Comparison of ENCODE assay signal across 1 cellular context in the genomic region with DNA sequence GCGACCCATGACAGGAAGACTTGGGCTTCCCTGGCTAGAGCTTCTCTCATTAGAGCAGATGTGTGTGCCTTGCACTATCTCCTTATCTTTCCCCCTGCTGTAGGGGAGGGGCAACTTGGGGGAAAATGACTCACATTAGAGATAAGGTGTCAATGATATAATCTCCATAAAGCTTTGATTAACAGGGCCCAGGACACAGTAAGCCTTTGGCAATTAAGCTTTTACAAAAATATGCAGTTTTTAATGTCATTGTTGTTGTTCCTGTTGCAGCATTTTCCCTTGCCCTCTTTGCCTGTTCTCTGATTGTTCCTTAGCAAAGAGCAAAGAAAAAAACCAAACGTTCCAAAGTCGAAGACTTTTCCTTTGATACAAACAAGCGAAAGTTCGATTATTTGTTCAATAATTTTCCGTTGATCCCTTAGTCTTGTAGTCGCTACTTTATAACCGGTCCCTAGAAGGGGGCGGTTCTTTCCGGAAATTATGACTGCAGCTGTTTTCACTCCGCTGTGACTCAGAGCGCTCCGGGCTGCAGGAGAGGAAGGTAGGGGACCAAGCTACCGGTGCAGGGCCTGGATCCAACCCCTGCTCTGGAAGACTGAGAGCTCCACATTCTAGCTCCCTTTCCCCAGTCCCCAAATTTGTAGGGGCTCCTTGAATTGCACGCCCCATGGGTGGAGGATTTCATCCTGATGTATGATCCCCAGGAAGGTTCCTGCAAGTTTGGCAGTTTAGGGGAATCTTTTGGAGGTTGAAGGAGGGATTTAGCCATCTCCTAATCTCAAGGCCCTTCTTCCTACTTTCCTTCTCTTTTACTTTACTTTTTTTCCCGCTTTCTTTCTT.
TF ChIP-seq lines count a peak whose summit lies in the region.

A gene with protein sequence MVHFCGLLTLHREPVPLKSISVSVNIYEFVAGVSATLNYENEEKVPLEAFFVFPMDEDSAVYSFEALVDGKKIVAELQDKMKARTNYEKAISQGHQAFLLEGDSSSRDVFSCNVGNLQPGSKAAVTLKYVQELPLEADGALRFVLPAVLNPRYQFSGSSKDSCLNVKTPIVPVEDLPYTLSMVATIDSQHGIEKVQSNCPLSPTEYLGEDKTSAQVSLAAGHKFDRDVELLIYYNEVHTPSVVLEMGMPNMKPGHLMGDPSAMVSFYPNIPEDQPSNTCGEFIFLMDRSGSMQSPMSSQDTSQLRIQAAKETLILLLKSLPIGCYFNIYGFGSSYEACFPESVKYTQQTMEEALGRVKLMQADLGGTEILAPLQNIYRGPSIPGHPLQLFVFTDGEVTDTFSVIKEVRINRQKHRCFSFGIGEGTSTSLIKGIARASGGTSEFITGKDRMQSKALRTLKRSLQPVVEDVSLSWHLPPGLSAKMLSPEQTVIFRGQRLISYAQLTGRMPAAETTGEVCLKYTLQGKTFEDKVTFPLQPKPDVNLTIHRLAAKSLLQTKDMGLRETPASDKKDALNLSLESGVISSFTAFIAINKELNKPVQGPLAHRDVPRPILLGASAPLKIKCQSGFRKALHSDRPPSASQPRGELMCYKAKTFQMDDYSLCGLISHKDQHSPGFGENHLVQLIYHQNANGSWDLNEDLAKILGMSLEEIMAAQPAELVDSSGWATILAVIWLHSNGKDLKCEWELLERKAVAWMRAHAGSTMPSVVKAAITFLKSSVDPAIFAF (plus strand): TSS at position 509 of the 840 bp plus-strand sequence. CDS start 2,062 bp downstream, outside the sequence.

TF ChIP-seq in H1, 55 proteins besides CTCF, POLR2A, EP300 and RAD21 (continued from another document):
- TF ChIP-seq HDAC6 (IDR thresholded peaks at IDR 0.05; ENCODE audit: low read depth, low read length), result no peak
- no peak for TF ChIP-seq TEAD4 (IDR thresholded peaks at IDR 0.05; ENCODE audit: low read depth, low read length)
- TF ChIP-seq YY1 (IDR thresholded peaks at IDR 0.05; ENCODE audit: low read depth, low read length), result peak; percentile 38; the same call in 1 of the 2 replicates
- no peak for TF ChIP-seq SIX5 (IDR thresholded peaks at IDR 0.05; ENCODE audit: low read depth, low read length)
- TF ChIP-seq BCL11A (IDR thresholded peaks at IDR 0.05; ENCODE audit: low read depth in 2 of 2, low read length in 2 of 2), result no peak
- TF ChIP-seq CEBPB (IDR thresholded peaks at IDR 0.05; ENCODE audit: low read depth, low read length), result no peak
- no peak for TF ChIP-seq JUN (IDR thresholded peaks at IDR 0.05; ENCODE audit: low read depth, low read length)
- TF ChIP-seq POU5F1 (IDR thresholded peaks at IDR 0.05; ENCODE audit: low read depth, low read length), result no peak
- peak; percentile 23 for TF ChIP-seq EGR1 (IDR thresholded peaks at IDR 0.05; ENCODE audit: borderline replicate concordance, low read depth, low read length)
- TF ChIP-seq ASH2L (IDR thresholded peaks at IDR 0.05; ENCODE audit: low read length), result peak; percentile 32
- TF ChIP-seq KDM4A (IDR thresholded peaks at IDR 0.05; ENCODE audit: low read depth, low read length, severe bottlenecking), result peak; percentile 34
- TF ChIP-seq KDM1A (IDR thresholded peaks at IDR 0.05; ENCODE audit: borderline replicate concordance, low read length), result no peak
- TF ChIP-seq, protein P1, sequence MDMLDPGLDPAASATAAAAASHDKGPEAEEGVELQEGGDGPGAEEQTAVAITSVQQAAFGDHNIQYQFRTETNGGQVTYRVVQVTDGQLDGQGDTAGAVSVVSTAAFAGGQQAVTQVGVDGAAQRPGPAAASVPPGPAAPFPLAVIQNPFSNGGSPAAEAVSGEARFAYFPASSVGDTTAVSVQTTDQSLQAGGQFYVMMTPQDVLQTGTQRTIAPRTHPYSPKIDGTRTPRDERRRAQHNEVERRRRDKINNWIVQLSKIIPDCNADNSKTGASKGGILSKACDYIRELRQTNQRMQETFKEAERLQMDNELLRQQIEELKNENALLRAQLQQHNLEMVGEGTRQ (IDR thresholded peaks at IDR 0.05; ENCODE audit: low read length), result no peak
- TF ChIP-seq SAP30 (IDR thresholded peaks at IDR 0.05; ENCODE audit: insufficient read depth, insufficient replicate concordance, low read length), result peak; percentile 40
- TF ChIP-seq TBP (IDR thresholded peaks at IDR 0.05; ENCODE audit: low read depth, low read length), result peak; percentile 94
- TF ChIP-seq, protein P2, sequence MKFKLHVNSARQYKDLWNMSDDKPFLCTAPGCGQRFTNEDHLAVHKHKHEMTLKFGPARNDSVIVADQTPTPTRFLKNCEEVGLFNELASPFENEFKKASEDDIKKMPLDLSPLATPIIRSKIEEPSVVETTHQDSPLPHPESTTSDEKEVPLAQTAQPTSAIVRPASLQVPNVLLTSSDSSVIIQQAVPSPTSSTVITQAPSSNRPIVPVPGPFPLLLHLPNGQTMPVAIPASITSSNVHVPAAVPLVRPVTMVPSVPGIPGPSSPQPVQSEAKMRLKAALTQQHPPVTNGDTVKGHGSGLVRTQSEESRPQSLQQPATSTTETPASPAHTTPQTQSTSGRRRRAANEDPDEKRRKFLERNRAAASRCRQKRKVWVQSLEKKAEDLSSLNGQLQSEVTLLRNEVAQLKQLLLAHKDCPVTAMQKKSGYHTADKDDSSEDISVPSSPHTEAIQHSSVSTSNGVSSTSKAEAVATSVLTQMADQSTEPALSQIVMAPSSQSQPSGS (IDR thresholded peaks at IDR 0.05; ENCODE audit: low read length), result no peak
- no peak for TF ChIP-seq SIRT6 (IDR thresholded peaks at IDR 0.05; ENCODE audit: low read length)
- no peak for TF ChIP-seq SRF (IDR thresholded peaks at IDR 0.05; ENCODE audit: low read depth, low read length)
- no peak for TF ChIP-seq KDM5A (IDR thresholded peaks at IDR 0.05; ENCODE audit: low read length)
- TF ChIP-seq, protein P3, sequence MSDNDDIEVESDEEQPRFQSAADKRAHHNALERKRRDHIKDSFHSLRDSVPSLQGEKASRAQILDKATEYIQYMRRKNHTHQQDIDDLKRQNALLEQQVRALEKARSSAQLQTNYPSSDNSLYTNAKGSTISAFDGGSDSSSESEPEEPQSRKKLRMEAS (IDR thresholded peaks at IDR 0.05), result no peak
- no peak for TF ChIP-seq FOSL1 (IDR thresholded peaks at IDR 0.05; ENCODE audit: insufficient read depth, low read depth, low read length)
- peak; percentile 86 for TF ChIP-seq POLR2AphosphoS5 (IDR thresholded peaks at IDR 0.05; ENCODE audit: low read depth, low read length)
- no peak for TF ChIP-seq NANOG (IDR thresholded peaks at IDR 0.05; ENCODE audit: insufficient read depth, low read depth, low read length, poor library complexity, severe bottlenecking)
- TF ChIP-seq TAF1 (IDR thresholded peaks at IDR 0.05; ENCODE audit: low read depth, low read length), result peak; percentile 98
- TF ChIP-seq CTBP2 (IDR thresholded peaks at IDR 0.05; ENCODE audit: borderline replicate concordance, insufficient read depth, insufficient read length, low read length), result no peak
- TF ChIP-seq, protein P4, sequence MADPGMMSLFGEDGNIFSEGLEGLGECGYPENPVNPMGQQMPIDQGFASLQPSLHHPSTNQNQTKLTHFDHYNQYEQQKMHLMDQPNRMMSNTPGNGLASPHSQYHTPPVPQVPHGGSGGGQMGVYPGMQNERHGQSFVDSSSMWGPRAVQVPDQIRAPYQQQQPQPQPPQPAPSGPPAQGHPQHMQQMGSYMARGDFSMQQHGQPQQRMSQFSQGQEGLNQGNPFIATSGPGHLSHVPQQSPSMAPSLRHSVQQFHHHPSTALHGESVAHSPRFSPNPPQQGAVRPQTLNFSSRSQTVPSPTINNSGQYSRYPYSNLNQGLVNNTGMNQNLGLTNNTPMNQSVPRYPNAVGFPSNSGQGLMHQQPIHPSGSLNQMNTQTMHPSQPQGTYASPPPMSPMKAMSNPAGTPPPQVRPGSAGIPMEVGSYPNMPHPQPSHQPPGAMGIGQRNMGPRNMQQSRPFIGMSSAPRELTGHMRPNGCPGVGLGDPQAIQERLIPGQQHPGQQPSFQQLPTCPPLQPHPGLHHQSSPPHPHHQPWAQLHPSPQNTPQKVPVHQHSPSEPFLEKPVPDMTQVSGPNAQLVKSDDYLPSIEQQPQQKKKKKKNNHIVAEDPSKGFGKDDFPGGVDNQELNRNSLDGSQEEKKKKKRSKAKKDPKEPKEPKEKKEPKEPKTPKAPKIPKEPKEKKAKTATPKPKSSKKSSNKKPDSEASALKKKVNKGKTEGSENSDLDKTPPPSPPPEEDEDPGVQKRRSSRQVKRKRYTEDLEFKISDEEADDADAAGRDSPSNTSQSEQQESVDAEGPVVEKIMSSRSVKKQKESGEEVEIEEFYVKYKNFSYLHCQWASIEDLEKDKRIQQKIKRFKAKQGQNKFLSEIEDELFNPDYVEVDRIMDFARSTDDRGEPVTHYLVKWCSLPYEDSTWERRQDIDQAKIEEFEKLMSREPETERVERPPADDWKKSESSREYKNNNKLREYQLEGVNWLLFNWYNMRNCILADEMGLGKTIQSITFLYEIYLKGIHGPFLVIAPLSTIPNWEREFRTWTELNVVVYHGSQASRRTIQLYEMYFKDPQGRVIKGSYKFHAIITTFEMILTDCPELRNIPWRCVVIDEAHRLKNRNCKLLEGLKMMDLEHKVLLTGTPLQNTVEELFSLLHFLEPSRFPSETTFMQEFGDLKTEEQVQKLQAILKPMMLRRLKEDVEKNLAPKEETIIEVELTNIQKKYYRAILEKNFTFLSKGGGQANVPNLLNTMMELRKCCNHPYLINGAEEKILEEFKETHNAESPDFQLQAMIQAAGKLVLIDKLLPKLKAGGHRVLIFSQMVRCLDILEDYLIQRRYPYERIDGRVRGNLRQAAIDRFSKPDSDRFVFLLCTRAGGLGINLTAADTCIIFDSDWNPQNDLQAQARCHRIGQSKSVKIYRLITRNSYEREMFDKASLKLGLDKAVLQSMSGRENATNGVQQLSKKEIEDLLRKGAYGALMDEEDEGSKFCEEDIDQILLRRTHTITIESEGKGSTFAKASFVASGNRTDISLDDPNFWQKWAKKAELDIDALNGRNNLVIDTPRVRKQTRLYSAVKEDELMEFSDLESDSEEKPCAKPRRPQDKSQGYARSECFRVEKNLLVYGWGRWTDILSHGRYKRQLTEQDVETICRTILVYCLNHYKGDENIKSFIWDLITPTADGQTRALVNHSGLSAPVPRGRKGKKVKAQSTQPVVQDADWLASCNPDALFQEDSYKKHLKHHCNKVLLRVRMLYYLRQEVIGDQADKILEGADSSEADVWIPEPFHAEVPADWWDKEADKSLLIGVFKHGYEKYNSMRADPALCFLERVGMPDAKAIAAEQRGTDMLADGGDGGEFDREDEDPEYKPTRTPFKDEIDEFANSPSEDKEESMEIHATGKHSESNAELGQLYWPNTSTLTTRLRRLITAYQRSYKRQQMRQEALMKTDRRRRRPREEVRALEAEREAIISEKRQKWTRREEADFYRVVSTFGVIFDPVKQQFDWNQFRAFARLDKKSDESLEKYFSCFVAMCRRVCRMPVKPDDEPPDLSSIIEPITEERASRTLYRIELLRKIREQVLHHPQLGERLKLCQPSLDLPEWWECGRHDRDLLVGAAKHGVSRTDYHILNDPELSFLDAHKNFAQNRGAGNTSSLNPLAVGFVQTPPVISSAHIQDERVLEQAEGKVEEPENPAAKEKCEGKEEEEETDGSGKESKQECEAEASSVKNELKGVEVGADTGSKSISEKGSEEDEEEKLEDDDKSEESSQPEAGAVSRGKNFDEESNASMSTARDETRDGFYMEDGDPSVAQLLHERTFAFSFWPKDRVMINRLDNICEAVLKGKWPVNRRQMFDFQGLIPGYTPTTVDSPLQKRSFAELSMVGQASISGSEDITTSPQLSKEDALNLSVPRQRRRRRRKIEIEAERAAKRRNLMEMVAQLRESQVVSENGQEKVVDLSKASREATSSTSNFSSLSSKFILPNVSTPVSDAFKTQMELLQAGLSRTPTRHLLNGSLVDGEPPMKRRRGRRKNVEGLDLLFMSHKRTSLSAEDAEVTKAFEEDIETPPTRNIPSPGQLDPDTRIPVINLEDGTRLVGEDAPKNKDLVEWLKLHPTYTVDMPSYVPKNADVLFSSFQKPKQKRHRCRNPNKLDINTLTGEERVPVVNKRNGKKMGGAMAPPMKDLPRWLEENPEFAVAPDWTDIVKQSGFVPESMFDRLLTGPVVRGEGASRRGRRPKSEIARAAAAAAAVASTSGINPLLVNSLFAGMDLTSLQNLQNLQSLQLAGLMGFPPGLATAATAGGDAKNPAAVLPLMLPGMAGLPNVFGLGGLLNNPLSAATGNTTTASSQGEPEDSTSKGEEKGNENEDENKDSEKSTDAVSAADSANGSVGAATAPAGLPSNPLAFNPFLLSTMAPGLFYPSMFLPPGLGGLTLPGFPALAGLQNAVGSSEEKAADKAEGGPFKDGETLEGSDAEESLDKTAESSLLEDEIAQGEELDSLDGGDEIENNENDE (IDR thresholded peaks at IDR 0.05; ENCODE audit: insufficient replicate concordance, low read length), result no peak
- TF ChIP-seq SP1 (IDR thresholded peaks at IDR 0.05; ENCODE audit: low read depth, low read length), result peak; percentile 71
- TF ChIP-seq EZH2 (IDR thresholded peaks at IDR 0.05; ENCODE audit: low read depth, low read length, severe bottlenecking), result no peak
- peak; percentile 51; the same call in 1 of the 2 replicates for TF ChIP-seq PHF8 (conservative IDR thresholded peaks at IDR 0.05; ENCODE audit: low read depth, low read length)
- peak; percentile 94 for TF ChIP-seq TAF7 (optimal IDR thresholded peaks at IDR 0.05; ENCODE audit: borderline replicate concordance, low read depth, low read length)
- no peak for TF ChIP-seq RXRA (IDR thresholded peaks at IDR 0.05; ENCODE audit: insufficient read depth, low read depth, low read length)
- no peak for TF ChIP-seq RFX5 (IDR thresholded peaks at IDR 0.05; ENCODE audit: borderline replicate concordance, low read depth, low read length)
- TF ChIP-seq TCF12 (IDR thresholded peaks at IDR 0.05; ENCODE audit: low read depth, low read length), result 0 out of 2 replicates have a peak, but pooled peaks have one; percentile 31
- no peak for TF ChIP-seq HDAC2 (IDR thresholded peaks at IDR 0.05; ENCODE audit: borderline replicate concordance in 1 of 2, low read depth in 2 of 2, low read length in 2 of 2)
- TF ChIP-seq GTF2F1 (IDR thresholded peaks at IDR 0.05; ENCODE audit: borderline replicate concordance, low read depth, low read length), result no peak
- TF ChIP-seq CBX5 (IDR thresholded peaks at IDR 0.05; ENCODE audit: low read depth, low read length), result no peak
- peak; percentile 56 to 89; a peak in 2 of 4 replicates for TF ChIP-seq SIN3A (conservative IDR thresholded peaks at IDR 0.05 in 1 of 2, IDR thresholded peaks at IDR 0.05 in 1 of 2; ENCODE audit: low read depth in 1 of 2, low read length in 2 of 2)
- TF ChIP-seq RBBP5 (IDR thresholded peaks at IDR 0.05; ENCODE audit: borderline replicate concordance, low read depth, low read length), result no peak
- TF ChIP-seq, protein P5, sequence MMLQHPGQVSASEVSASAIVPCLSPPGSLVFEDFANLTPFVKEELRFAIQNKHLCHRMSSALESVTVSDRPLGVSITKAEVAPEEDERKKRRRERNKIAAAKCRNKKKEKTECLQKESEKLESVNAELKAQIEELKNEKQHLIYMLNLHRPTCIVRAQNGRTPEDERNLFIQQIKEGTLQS (IDR thresholded peaks at IDR 0.05; ENCODE audit: insufficient read depth, low read depth, low read length), result no peak
- no peak for TF ChIP-seq CHD2 (IDR thresholded peaks at IDR 0.05; ENCODE audit: low read length)
- TF ChIP-seq SUZ12 (IDR thresholded peaks at IDR 0.05; ENCODE audit: low read length), result no peak
